17 cellular contexts compared by ENCODE assay signal in genomic region chr16:53805747-53806146, GRCh38.
DNase-seq lines count a peak whose midpoint lies in the region; ATAC-seq and TF ChIP-seq lines count a peak whose summit lies in the region.
"Had no signal": no experiment of that assay in that cellular context is flagged by ENCODE, and none has a peak within 500 bp of the region (broad histone marks: within the 10 kb centered on the region; RNA-seq: fewer than 3 reads in every experiment).

No MANE protein-coding gene starts in this region.

- peaks cover 13% of the 10 kb centered on the region for H3K9me3 Mint-ChIP-seq in Caco-2 (ENCODE audit: unreplicated experiment)
- peaks cover 6% of the 10 kb centered on the region for H3K9me3 Mint-ChIP-seq in endodermal cell

- intact Hi-C loops in Caco-2 (cut with micrococcal nuclease; ENCODE audit: unreplicated experiment), result no loop called here

- H3K27me3 Mint-ChIP-seq in Caco-2 (ENCODE audit: insufficient read depth, unreplicated experiment) (no peaks in the 10 kb centered on the region), endodermal cell (ENCODE audit: insufficient read depth) (no peaks in the 10 kb centered on the region)
- H3K27me3 Mint-ChIP-seq: B cell; CD4-positive, CD25-positive, alpha-beta regulatory T cell had no signal

- no peaks in the 10 kb centered on the region for H3K27me3 ChIP-seq in Caco-2 (replicated peaks; ENCODE audit: control insufficient read depth, insufficient read depth, low read length)
- H3K27me3 ChIP-seq in endodermal cell (ENCODE audit: control insufficient read depth, insufficient read depth, low read length, poor library complexity, severe bottlenecking), result no peaks in the 10 kb centered on the region

- no peak for DNase-seq in Caco-2
- peak; percentile 50 for DNase-seq in endodermal cell
- DNase-seq in pons (ENCODE audit: low spot score), result peak; percentile 64
- DNase-seq in HEK293T (ENCODE audit: extremely low spot score), result no peak
- DNase-seq in RPMI8226, result no peak
- DNase-seq: Calu3; CD4-positive, CD25-positive, alpha-beta regulatory T cell; KG1; NCI-H1048; NCI-H146; NCI-H510A treated with DMSO at 0.1 percent for 48 hours; NK-92 treated with Interleukin-12 subunit alpha and Interleukin-12 subunit beta, amount 100 ng/mL, for 24 hours; SIG-M5 had no signal

- peaks cover 6% of the 10 kb centered on the region for H3K36me3 Mint-ChIP-seq in Caco-2 (ENCODE audit: insufficient read depth, unreplicated experiment)
- no peaks in the 10 kb centered on the region for H3K36me3 Mint-ChIP-seq in endodermal cell (ENCODE audit: low read depth)

- POLR2A ChIA-PET in Caco-2 (lab: Charles Lee) (no interaction called here), HEK293T (lab: Yijun Ruan, JAX) (no interaction called here)

- H3K4me1 ChIP-seq in Caco-2, result peaks cover 17% of the 10 kb centered on the region
- no peaks in the 10 kb centered on the region for H3K4me1 ChIP-seq in endodermal cell (ENCODE audit: control insufficient read depth, insufficient read depth, low read length)

- H3K9me3 ChIP-seq in Caco-2, result no peaks in the 10 kb centered on the region
- H3K9me3 ChIP-seq in KOPT-K1 (ENCODE audit: insufficient read depth, low read length, poor library complexity, severe bottlenecking), result peaks cover 10% of the 10 kb centered on the region
- no peaks in the 10 kb centered on the region for H3K9me3 ChIP-seq in endodermal cell (ENCODE audit: control insufficient read depth, low read length)

- ATAC-seq in GM19023 (IDR thresholded peaks at IDR 0.05; ENCODE audit: unreplicated experiment), result no peak
- ATAC-seq: GM23338 had no signal

- BruUV-seq in Caco-2 (replicated peaks; lab: Mats Ljungman, UMichigan), result no TSS peak

- H3K27ac ChIP-seq in KOPT-K1 (ENCODE audit: low read depth, low read length, poor library complexity, severe bottlenecking) (peak overlapping the region; percentile 21), endodermal cell (ENCODE audit: low read depth, low read length) (no peak overlapping the region)

- H3K4me3 ChIP-seq in Caco-2 (ENCODE audit: low read depth, low read length) (no peak overlapping the region), endodermal cell (ENCODE audit: low read length) (no peak overlapping the region)
- H3K4me3 ChIP-seq: GM23338 had no signal

- H3K36me3 ChIP-seq in Caco-2 (ENCODE audit: control insufficient read depth, insufficient read depth, low read length) (no peaks in the 10 kb centered on the region; the same call in 1 of the 2 replicates), KOPT-K1 (ENCODE audit: insufficient read depth, low read length) (no peaks in the 10 kb centered on the region; the same call in 1 of the 2 replicates), endodermal cell (ENCODE audit: control insufficient read depth, insufficient read depth, low read length) (peaks cover 6% of the 10 kb centered on the region)

- TF ChIP-seq CTCF in Caco-2 (IDR thresholded peaks at IDR 0.05; ENCODE audit: insufficient read depth in 1 of 2, low read depth in 1 of 2, low read length in 1 of 2, severe bottlenecking in 1 of 2, unreplicated experiment in 1 of 2) (no peak), endodermal cell (conservative IDR thresholded peaks at IDR 0.05) (no peak)

- no peak overlapping the region for H3K9ac ChIP-seq in endodermal cell (ENCODE audit: extremely low read depth, low read length, poor library complexity, severe bottlenecking)

- 73 to 83% methylated on average over 2 to 4 of the region's 4 CpGs for WGBS in endodermal cell (ENCODE audit: insufficient coverage in 1 of 2, insufficient read length in 1 of 2), 2 experiments

- H3K27ac Mint-ChIP-seq in Caco-2 (ENCODE audit: unreplicated experiment) (peak overlapping the region; percentile 34), endodermal cell (peak overlapping the region; percentile 42)
- H3K27ac Mint-ChIP-seq: B cell, GM23338 had no signal

- H3K4me3 Mint-ChIP-seq in Caco-2 (ENCODE audit: unreplicated experiment) (no peak overlapping the region), endodermal cell (no peak overlapping the region)
- H3K4me3 Mint-ChIP-seq: B cell, GM23338 had no signal

- CTCF ChIA-PET in Caco-2 (lab: Charles Lee) (no interaction called here), HEK293T (lab: Yijun Ruan, JAX) (interaction anchor here (0.7 kb wide), 1 partner anchor 276 kb away, joined by 5 read pairs; no protein-coding TSS in a partner anchor)

- H3K4me1 Mint-ChIP-seq in Caco-2 (ENCODE audit: low read depth, unreplicated experiment) (peaks cover 49% of the 10 kb centered on the region), endodermal cell (peaks cover 7% of the 10 kb centered on the region)

TF ChIP-seq in HEK293T, 16 proteins besides CTCF, POLR2A, EP300 and RAD21:
- TF ChIP-seq SUZ12 (IDR thresholded peaks at IDR 0.05), result no peak
- TF ChIP-seq BHLHE40 (IDR thresholded peaks at IDR 0.05; ENCODE audit: borderline replicate concordance), result no peak
- no peak for TF ChIP-seq SP1 (IDR thresholded peaks at IDR 0.05)
- TF ChIP-seq PKNOX1 (IDR thresholded peaks at IDR 0.05), result no peak
- no peak for TF ChIP-seq ARNT (IDR thresholded peaks at IDR 0.05)
- TF ChIP-seq FOXM1 (IDR thresholded peaks at IDR 0.05; ENCODE audit: borderline replicate concordance), result no peak
- TF ChIP-seq ELF4 (IDR thresholded peaks at IDR 0.05), result no peak
- no peak for TF ChIP-seq CTBP1 (IDR thresholded peaks at IDR 0.05; ENCODE audit: borderline replicate concordance)
- TF ChIP-seq ZNF384 (IDR thresholded peaks at IDR 0.05), result no peak
- TF ChIP-seq LEF1 (IDR thresholded peaks at IDR 0.05; ENCODE audit: borderline replicate concordance), result no peak
- no peak for TF ChIP-seq TARDBP (IDR thresholded peaks at IDR 0.05)
- no peak for TF ChIP-seq NFRKB (IDR thresholded peaks at IDR 0.05)
- no peak for TF ChIP-seq L3MBTL2 (conservative IDR thresholded peaks at IDR 0.05)
- no peak for TF ChIP-seq FOXA1 (IDR thresholded peaks at IDR 0.05)
- no peak for TF ChIP-seq FOXK2 (IDR thresholded peaks at IDR 0.05)
- no peak for TF ChIP-seq HDGF (IDR thresholded peaks at IDR 0.05; ENCODE audit: borderline replicate concordance)

Comparison
In these comparisons a context has a peak if more than half of its experiments do, and no peak if none do; other contexts are left out.
1. DNase-seq: peak in endodermal cell (single experiment) and pons (single experiment); none in Caco-2 (0 of 2), HEK293T (single experiment) and RPMI8226 (single experiment).